In genomic region chr17:41962768-41963434, GRCh38 we compare ENCODE assay signal across 8 cellular contexts. TPM values are rescaled to one million over a fixed set of nuclear protein-coding genes. Genes with fewer than 3 reads are reported as not detected.
DNase-seq lines count a peak whose midpoint lies in the region; ATAC-seq and TF ChIP-seq lines count a peak whose summit lies in the region.

No MANE protein-coding gene starts in this region.

- H3K4me3 ChIP-seq in H7 (ENCODE audit: insufficient read depth, low read depth, low read length) = no peak overlapping the region

- no peaks in the 10 kb centered on the region for H3K36me3 ChIP-seq in H7 (replicated peaks; ENCODE audit: control insufficient read depth, insufficient read depth, low read length)

- H3K27me3 Mint-ChIP-seq in activated CD8-positive, alpha-beta T cell treated with anti-CD3 and anti-CD28 coated beads for 36 hours = no peaks in the 10 kb centered on the region
- H3K27me3 Mint-ChIP-seq in effector memory CD8-positive, alpha-beta T cell = peaks cover 0 to 2% of the 10 kb centered on the region in 2 donors

- POLR2A ChIA-PET in activated CD8-positive, alpha-beta T cell treated with anti-CD3 and anti-CD28 coated beads for 36 hours (lab: Charles Lee) = interaction anchor here (0.6 to 0.7 kb wide), 3 partner anchors 11 to 590 kb away, joined by 3 to 4 read pairs (median 3); no protein-coding TSS in a partner anchor

- DNase-seq in AG08396 (ENCODE audit: low spot score) = peak; percentile 80
- DNase-seq in H7 = peak; percentile 94
- peak; percentile 91 for DNase-seq in NCI-H82 (lab: John Stamatoyannopoulos, UW)
- peak; percentile 86 for DNase-seq in activated CD8-positive, alpha-beta T cell treated with anti-CD3 and anti-CD28 coated beads for 36 hours
- DNase-seq in effector memory CD8-positive, alpha-beta T cell = peak; percentile 58 to 67 (median 63)
- peak; percentile 86 for DNase-seq in midbrain (lab: John Stamatoyannopoulos, UW)
- peak; percentile 42 to 44 for DNase-seq in stimulated activated CD8-positive, alpha-beta memory T cell treated with anti-CD3 and anti-CD28 coated beads, Interleukin-4, amount 100 ng/mL, for 1 hour (ENCODE audit: low read depth in 2 of 2, low spot score in 1 of 2)

- H3K27me3 ChIP-seq in H7 (ENCODE audit: control insufficient read depth, insufficient read depth, low read length) = no peaks in the 10 kb centered on the region

- H3K4me3 Mint-ChIP-seq in activated CD8-positive, alpha-beta T cell treated with anti-CD3 and anti-CD28 coated beads for 36 hours = no peak overlapping the region
- no peak overlapping the region for H3K4me3 Mint-ChIP-seq in effector memory CD8-positive, alpha-beta T cell

- CTCF ChIA-PET in activated CD8-positive, alpha-beta T cell treated with anti-CD3 and anti-CD28 coated beads for 36 hours (lab: Charles Lee) = interaction anchor here (0.6 to 3.8 kb wide), 37 partner anchors 9 to 306 kb away, joined by 3 to 25 read pairs (median 4); partner anchors contain the start of genes ACLY, DHX58, DNAJC7 and NKIRAS2

- peaks cover 20% of the 10 kb centered on the region for H3K4me1 Mint-ChIP-seq in activated CD8-positive, alpha-beta T cell treated with anti-CD3 and anti-CD28 coated beads for 36 hours (ENCODE audit: low read depth)
- H3K4me1 Mint-ChIP-seq in effector memory CD8-positive, alpha-beta T cell (ENCODE audit: low read depth in 2 of 2) = peaks cover 13 to 14% of the 10 kb centered on the region in 2 donors

- peak; percentile 22 for ATAC-seq in activated CD8-positive, alpha-beta T cell treated with anti-CD3 and anti-CD28 coated beads for 36 hours
- peak; percentile 16 for ATAC-seq in effector memory CD8-positive, alpha-beta T cell (replicated peaks)
- no peak for ATAC-seq in HG03280 (IDR thresholded peaks at IDR 0.05; ENCODE audit: unreplicated experiment)

- no peak overlapping the region for H3K27ac Mint-ChIP-seq in activated CD8-positive, alpha-beta T cell treated with anti-CD3 and anti-CD28 coated beads for 36 hours
- no peak overlapping the region for H3K27ac Mint-ChIP-seq in effector memory CD8-positive, alpha-beta T cell

- H3K36me3 Mint-ChIP-seq in activated CD8-positive, alpha-beta T cell treated with anti-CD3 and anti-CD28 coated beads for 36 hours (ENCODE audit: low read depth) = peaks cover 1% of the 10 kb centered on the region
- peaks cover 17% of the 10 kb centered on the region for H3K36me3 Mint-ChIP-seq in effector memory CD8-positive, alpha-beta T cell (ENCODE audit: insufficient read depth)

- intact Hi-C loops in activated CD8-positive, alpha-beta T cell treated with anti-CD3 and anti-CD28 coated beads for 36 hours (cut with micrococcal nuclease) = loop anchor here (5.0 kb wide), 1 partner anchor 154 kb away; no protein-coding TSS in a partner anchor

- TF ChIP-seq CTCF in activated CD8-positive, alpha-beta T cell treated with anti-CD3 and anti-CD28 coated beads for 36 hours (IDR thresholded peaks at IDR 0.05) = peak; percentile 94

- no peaks in the 10 kb centered on the region for H3K9me3 Mint-ChIP-seq in activated CD8-positive, alpha-beta T cell treated with anti-CD3 and anti-CD28 coated beads for 36 hours
- no peaks in the 10 kb centered on the region for H3K9me3 Mint-ChIP-seq in effector memory CD8-positive, alpha-beta T cell

RNA-seq across cellular contexts. Expression of gene CNP, which starts 3.7 kb away (rescaled TPM):
- total RNA-seq in H7 (2014; rRNA removed; shearing (Covaris generic)) = 32.8 and 46.1 TPM in 2 replicates
- 10 to 100 TPM; 50.1 to 54.5 TPM for total RNA-seq in activated CD8-positive, alpha-beta T cell treated with anti-CD3 and anti-CD28 coated beads for 36 hours

RNA-seq across cellular contexts. Expression of gene ODAD4, which starts 32.5 kb away (rescaled TPM):
- total RNA-seq in H7 (2014; rRNA removed; shearing (Covaris generic)) = 0.28 and 0.85 TPM in 2 replicates
- 1 to 10 TPM in 1 of 2 experiments, under 1 TPM in 1; 0.81 to 1.4 TPM for total RNA-seq in activated CD8-positive, alpha-beta T cell treated with anti-CD3 and anti-CD28 coated beads for 36 hours

RNA-seq across cellular contexts. Expression of gene ACLY, which starts 44.1 kb away (rescaled TPM):
- total RNA-seq in H7 (2014; rRNA removed; shearing (Covaris generic)) = 235 and 260 TPM in 2 replicates
- 100 to 1,000 TPM; 185 to 186 TPM for total RNA-seq in activated CD8-positive, alpha-beta T cell treated with anti-CD3 and anti-CD28 coated beads for 36 hours

RNA-seq across cellular contexts. Expression of gene DNAJC7, which starts 54.3 kb away (rescaled TPM):
- 83.4 and 97.3 TPM in 2 replicates for total RNA-seq in H7 (2014; rRNA removed; shearing (Covaris generic))
- total RNA-seq in activated CD8-positive, alpha-beta T cell treated with anti-CD3 and anti-CD28 coated beads for 36 hours = 10 to 100 TPM; 86.7 to 90.3 TPM

RNA-seq across cellular contexts. Expression of gene NKIRAS2, which starts 57.0 kb away (rescaled TPM):
- 31.4 and 35.0 TPM in 2 replicates for total RNA-seq in H7 (2014; rRNA removed; shearing (Covaris generic))
- total RNA-seq in activated CD8-positive, alpha-beta T cell treated with anti-CD3 and anti-CD28 coated beads for 36 hours = 10 to 100 TPM; 13.8 to 15.0 TPM

Comparison
In these comparisons a context has a peak if more than half of its experiments do, and no peak if none do; other contexts are left out.
1. DNase-seq: peak in every context shown above with its lines; median percentile 94 in H7; 91 in NCI-H82; 86 in activated CD8-positive, alpha-beta T cell treated with anti-CD3 and anti-CD28 coated beads for 36 hours; 86 in midbrain; 80 in AG08396; 63 in effector memory CD8-positive, alpha-beta T cell; 43 in stimulated activated CD8-positive, alpha-beta memory T cell treated with anti-CD3 and anti-CD28 coated beads, Interleukin-4, amount 100 ng/mL, for 1 hour.